9 cellular contexts compared by ENCODE assay signal in the genomic region with DNA sequence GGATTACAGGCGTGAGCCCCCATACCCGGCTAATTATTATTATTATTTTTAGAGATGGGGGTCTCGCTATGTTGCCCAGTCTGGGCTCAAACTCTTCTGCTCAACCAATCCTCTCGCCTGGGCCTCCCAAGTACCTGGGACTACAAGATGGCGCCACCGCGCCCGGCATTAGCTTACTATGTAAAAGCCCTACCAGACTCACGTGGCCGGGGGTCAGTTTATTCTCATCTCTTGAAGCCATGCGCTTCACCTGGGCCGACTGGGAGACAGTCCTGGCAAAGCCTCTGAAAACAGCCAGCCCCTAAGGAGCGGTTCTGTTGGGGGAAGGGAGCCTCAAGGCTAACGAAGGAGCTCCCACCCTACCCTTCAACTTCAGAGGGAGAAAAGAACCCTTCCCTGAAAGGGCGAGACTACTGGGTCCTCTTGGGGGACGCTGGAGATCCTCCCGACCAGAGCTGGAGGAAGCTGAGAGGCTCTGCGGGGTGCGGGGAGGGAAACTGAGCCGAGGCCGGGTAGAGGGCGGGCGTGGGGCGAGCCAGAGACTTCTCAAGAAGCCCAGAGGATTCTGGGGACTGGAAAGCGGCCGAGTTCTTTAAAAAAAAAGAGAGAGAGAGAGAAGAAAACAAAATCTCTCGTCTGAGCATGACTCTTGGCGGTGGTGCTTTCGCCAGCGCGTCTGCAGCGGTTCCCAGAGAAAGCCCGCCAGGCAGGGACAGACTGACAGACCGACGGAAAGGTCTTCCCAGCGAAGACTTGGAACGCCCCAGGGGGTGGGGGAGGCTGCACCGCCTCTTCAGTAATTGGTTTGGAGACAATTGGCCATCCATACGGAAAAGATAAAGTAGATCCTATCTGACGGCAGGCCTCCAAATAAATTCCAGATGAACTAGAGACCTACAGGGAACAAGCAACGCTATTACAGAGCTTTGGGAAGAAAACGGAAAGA. TPM values are rescaled to one million over a fixed set of nuclear protein-coding genes. Genes with fewer than 3 reads are reported as not detected.
A peak's percentile ranks its signal among the peaks of the same experiment; 100 is the strongest.
DNase-seq lines count a peak whose midpoint lies in the region; ATAC-seq and TF ChIP-seq lines count a peak whose summit lies in the region.
"Had no signal": no experiment of that assay in that cellular context is flagged by ENCODE, and none has a peak within 500 bp of the region (broad histone marks: within the 10 kb centered on the region; RNA-seq: fewer than 3 reads in every experiment).

No MANE protein-coding gene starts in this region.

- DNase-seq in EH (ENCODE audit: low read depth) (peak; percentile 93), amygdala (lab: John Stamatoyannopoulos, UW) (peak in 36 of 56 donors; percentile 5 to 77 (median 28)), left ventricle myocardium superior (peak; percentile 77), progenitor cell of endocrine pancreas (ENCODE audit: low spot score, unreplicated experiment) (no peak), natural killer cell (no peak), GM19238 (ENCODE audit: insufficient read length, low spot score) (no peak), T-helper 1 cell (no peak)
- DNase-seq: NCI-H1105 had no signal

- TF ChIP-seq CTCF in progenitor cell of endocrine pancreas (IDR thresholded peaks at IDR 0.05; ENCODE audit: unreplicated experiment) (no peak), natural killer cell (IDR thresholded peaks at IDR 0.05) (no peak)

- no peak overlapping the region for H3K27ac Mint-ChIP-seq in progenitor cell of endocrine pancreas
- no peak overlapping the region for H3K27ac Mint-ChIP-seq in natural killer cell

- H3K9me3 Mint-ChIP-seq in progenitor cell of endocrine pancreas (ENCODE audit: low read depth) = peaks cover 4% of the 10 kb centered on the region
- no peaks in the 10 kb centered on the region for H3K9me3 Mint-ChIP-seq in natural killer cell

- H3K4me1 Mint-ChIP-seq in progenitor cell of endocrine pancreas (ENCODE audit: low read depth) (peaks cover 6% of the 10 kb centered on the region), natural killer cell (peaks cover 13 to 14% of the 10 kb centered on the region in 2 donors)

- intact Hi-C loops in left ventricle myocardium superior (cut with micrococcal nuclease) (no loop called here), natural killer cell (cut with micrococcal nuclease) (no loop called here)

- H3K27me3 Mint-ChIP-seq in progenitor cell of endocrine pancreas (peaks cover 21% of the 10 kb centered on the region), natural killer cell (ENCODE audit: low read depth in 2 of 2) (peaks cover 19 to 26% of the 10 kb centered on the region in 2 donors)

- ATAC-seq in left ventricle myocardium superior = peak; percentile 87
- ATAC-seq in natural killer cell = no peak
- ATAC-seq in GM18519 (IDR thresholded peaks at IDR 0.05; ENCODE audit: low FRiP score, unreplicated experiment) = no peak

- H3K4me3 Mint-ChIP-seq in progenitor cell of endocrine pancreas (ENCODE audit: low read depth) (peak overlapping the region; percentile 69), natural killer cell (no peak overlapping the region)

- H3K36me3 Mint-ChIP-seq in progenitor cell of endocrine pancreas (ENCODE audit: insufficient read depth) (no peaks in the 10 kb centered on the region), natural killer cell (no peaks in the 10 kb centered on the region)

RNA-seq across cellular contexts. Expression of gene TUBG2, which starts 5.6 kb away (rescaled TPM):
- 17.1 TPM for total RNA-seq in left ventricle myocardium superior
- total RNA-seq in progenitor cell of endocrine pancreas = 26.9 and 31.3 TPM in 2 replicates
- 10 to 100 TPM in 1 of 3 donors, 1 to 10 TPM in 2; 7.8 to 14.2 (median 9.6) TPM for total RNA-seq in natural killer cell

RNA-seq across cellular contexts. Expression of gene PLEKHH3, which starts 23.3 kb away (rescaled TPM):
- total RNA-seq in left ventricle myocardium superior (35.7 TPM), progenitor cell of endocrine pancreas (14.1 and 16.2 TPM in 2 replicates), natural killer cell (1 to 10 TPM in 1 of 3 donors, under 1 TPM in 2; 0.14 to 1.8 (median 0.26) TPM)

RNA-seq across cellular contexts. Expression of gene CCR10, which starts 28.2 kb away (rescaled TPM):
- 1.7 TPM for total RNA-seq in left ventricle myocardium superior
- 0.49 and 1.1 TPM in 2 replicates for total RNA-seq in progenitor cell of endocrine pancreas
- 1 to 10 TPM; 1.2 to 2.6 (median 1.2) TPM for total RNA-seq in natural killer cell

RNA-seq across cellular contexts. Expression of gene CNTNAP1, which starts 28.9 kb away (rescaled TPM):
- total RNA-seq in left ventricle myocardium superior (7.0 TPM), progenitor cell of endocrine pancreas (2.3 and 2.5 TPM in 2 replicates), natural killer cell (under 1 TPM; 0.33 to 0.85 (median 0.39) TPM)

RNA-seq across cellular contexts. Expression of gene TUBG1, which starts 44.0 kb away (rescaled TPM):
- total RNA-seq in left ventricle myocardium superior (46.0 TPM), progenitor cell of endocrine pancreas (53.8 and 53.9 TPM in 2 replicates), natural killer cell (10 to 100 TPM in 2 of 3 donors, 1 to 10 TPM in 1; 9.7 to 16.5 (median 13.0) TPM)

Comparison
In these comparisons a context has a peak if more than half of its experiments do, and no peak if none do; other contexts are left out.
1. DNase-seq: peak in EH (single experiment), amygdala (36 of 56) and left ventricle myocardium superior (single experiment); none in progenitor cell of endocrine pancreas (single experiment), natural killer cell (single experiment), GM19238 (single experiment) and T-helper 1 cell (0 of 5).